In the genomic region with DNA sequence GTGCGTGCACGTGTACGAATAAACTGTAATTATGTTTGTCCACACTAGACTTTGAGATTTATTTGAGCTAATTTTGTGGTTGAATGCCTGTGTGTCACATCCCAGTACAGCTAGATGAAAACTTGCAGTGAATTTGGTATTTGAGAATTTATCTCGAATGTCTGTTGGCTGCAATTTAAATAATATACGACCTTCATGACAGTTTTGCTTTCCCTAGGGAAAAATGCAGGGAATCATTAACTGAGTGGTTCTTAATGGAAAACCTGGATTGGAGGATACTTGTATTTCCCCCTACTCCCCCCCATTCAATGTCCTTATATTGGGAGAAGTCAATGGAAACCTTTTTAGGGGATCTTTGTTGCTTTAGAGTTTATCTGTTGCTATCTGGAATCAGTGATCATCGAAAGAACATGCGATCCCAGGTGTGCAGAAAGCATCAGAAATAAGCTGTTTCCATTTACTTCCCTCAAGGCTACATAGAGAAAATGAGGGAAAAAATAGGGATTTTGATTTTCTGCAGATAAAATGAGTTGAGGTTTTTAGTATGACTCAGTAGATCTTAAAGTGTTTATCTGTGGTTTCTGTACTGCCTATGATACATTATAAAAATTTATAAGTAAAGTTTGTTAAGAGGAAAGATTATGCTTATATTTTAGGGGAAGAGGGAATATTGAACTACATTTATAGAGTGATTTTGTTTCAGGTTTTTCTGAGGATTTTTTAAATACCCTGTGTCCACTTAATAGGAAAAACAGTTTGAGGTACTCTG, we compare ENCODE assay signal across 8 cellular contexts.
DNase-seq lines count a peak whose midpoint lies in the region; TF ChIP-seq lines count a peak whose summit lies in the region.
"Not testable (repeated sequence)": the region's sequence is repeated elsewhere in the genome, so short reads cannot be mapped to it uniquely, and the experiment has no call there.

No MANE protein-coding gene starts in this region.

- not testable (repeated sequence) for H3K27me3 ChIP-seq in Karpas-422 (ENCODE audit: low read length); SJCRH30; hepatocyte

- intact Hi-C loops in activated naive CD4-positive, alpha-beta T cell treated with anti-CD3 and anti-CD28 coated beads for 36 hours (cut with micrococcal nuclease): loop anchor here (5.0 to 10.0 kb wide), 3 partner anchors 113 to 485 kb away; a partner anchor contains a TSS
- intact Hi-C loops in dendritic cell treated with granulocyte-macrophage colony-stimulating factor and Interleukin-4, amounts not matched to agents 40 ng/mL and 50 ng/mL, for 4 days (cut with micrococcal nuclease): not testable (repeated sequence)

- H3K9me3 Mint-ChIP-seq in activated naive CD4-positive, alpha-beta T cell treated with anti-CD3 and anti-CD28 coated beads for 36 hours; dendritic cell treated with granulocyte-macrophage colony-stimulating factor and Interleukin-4, amounts not matched to agents 40 ng/mL and 50 ng/mL, for 4 days; nephron progenitor cell; type B pancreatic cell: not testable (repeated sequence)

- peak; percentile 8 for DNase-seq in DMS79 treated with DMSO at 0.1 percent for 48 hours (lab: John Stamatoyannopoulos, UW)
- not testable (repeated sequence) for DNase-seq in Karpas-422; SJCRH30; activated naive CD4-positive, alpha-beta T cell treated with anti-CD3 and anti-CD28 coated beads for 36 hours; hepatocyte (ENCODE audit: low spot score); nephron progenitor cell; type B pancreatic cell (ENCODE audit: extremely low spot score, unreplicated experiment)

- H3K9me2 ChIP-seq in Karpas-422 (replicated peaks; ENCODE audit: insufficient read depth, low read length); hepatocyte (replicated peaks; ENCODE audit: insufficient read depth): not testable (repeated sequence)

- H3K79me2 ChIP-seq in Karpas-422 (ENCODE audit: low read length): peaks cover 60% of the 10 kb centered on the region
- H3K79me2 ChIP-seq in hepatocyte: peaks cover 61% of the 10 kb centered on the region

- CTCF ChIA-PET in activated naive CD4-positive, alpha-beta T cell treated with anti-CD3 and anti-CD28 coated beads for 36 hours (lab: Charles Lee): not testable (repeated sequence)

- not testable (repeated sequence) for H2AFZ ChIP-seq in Karpas-422 (ENCODE audit: low read length); hepatocyte

- not testable (repeated sequence) for H3K27ac ChIP-seq in Karpas-422 (ENCODE audit: low read length); SJCRH30; hepatocyte

- not testable (repeated sequence) for H3K36me3 ChIP-seq in Karpas-422 (ENCODE audit: insufficient read depth, low read length); SJCRH30; hepatocyte (replicated peaks; ENCODE audit: insufficient read depth, low read depth)

- 34% methylated on average over 7 of the region's 7 CpGs for WGBS in hepatocyte (ENCODE audit: low lambda C conversion rate, missing lambda C conversion rate)

- peak overlapping the region; percentile 97 for H3K4me3 Mint-ChIP-seq in activated naive CD4-positive, alpha-beta T cell treated with anti-CD3 and anti-CD28 coated beads for 36 hours
- H3K4me3 Mint-ChIP-seq in dendritic cell treated with granulocyte-macrophage colony-stimulating factor and Interleukin-4, amounts not matched to agents 40 ng/mL and 50 ng/mL, for 4 days: peak overlapping the region; percentile 66
- peak overlapping the region; percentile 98 for H3K4me3 Mint-ChIP-seq in nephron progenitor cell
- H3K4me3 Mint-ChIP-seq in type B pancreatic cell: peak overlapping the region; percentile 97

- not testable (repeated sequence) for H4K20me1 ChIP-seq in Karpas-422 (ENCODE audit: insufficient read depth, low read depth, low read length); hepatocyte (ENCODE audit: insufficient read depth, poor library complexity, severe bottlenecking)

- H3K4me2 ChIP-seq in Karpas-422 (ENCODE audit: low read depth, low read length, poor library complexity, severe bottlenecking) (peak overlapping the region; percentile 65), hepatocyte (peak overlapping the region; percentile 78)

- TF ChIP-seq CTCF in hepatocyte (IDR thresholded peaks at IDR 0.05; ENCODE audit: poor library complexity); nephron progenitor cell (IDR thresholded peaks at IDR 0.05); type B pancreatic cell (conservative IDR thresholded peaks at IDR 0.05): not testable (repeated sequence)

- not testable (repeated sequence) for H3K27ac Mint-ChIP-seq in activated naive CD4-positive, alpha-beta T cell treated with anti-CD3 and anti-CD28 coated beads for 36 hours; dendritic cell treated with granulocyte-macrophage colony-stimulating factor and Interleukin-4, amounts not matched to agents 40 ng/mL and 50 ng/mL, for 4 days
- H3K27ac Mint-ChIP-seq in nephron progenitor cell: peak overlapping the region; percentile 93
- peak overlapping the region; percentile 55 for H3K27ac Mint-ChIP-seq in type B pancreatic cell

- peak overlapping the region; percentile 63 for H3K4me3 ChIP-seq in Karpas-422 (ENCODE audit: low read length)
- peak overlapping the region; percentile 94 for H3K4me3 ChIP-seq in SJCRH30
- peak overlapping the region; percentile 9 for H3K4me3 ChIP-seq in hepatocyte

- peak overlapping the region; percentile 93 for H3K9ac ChIP-seq in Karpas-422 (ENCODE audit: low read length)

- not testable (repeated sequence) for H3K36me3 Mint-ChIP-seq in activated naive CD4-positive, alpha-beta T cell treated with anti-CD3 and anti-CD28 coated beads for 36 hours (ENCODE audit: low read depth); nephron progenitor cell (ENCODE audit: low read depth); type B pancreatic cell
- H3K36me3 Mint-ChIP-seq in dendritic cell treated with granulocyte-macrophage colony-stimulating factor and Interleukin-4, amounts not matched to agents 40 ng/mL and 50 ng/mL, for 4 days (ENCODE audit: low read depth): peaks cover 13% of the 10 kb centered on the region

- H3K27me3 Mint-ChIP-seq in activated naive CD4-positive, alpha-beta T cell treated with anti-CD3 and anti-CD28 coated beads for 36 hours (ENCODE audit: low read depth); dendritic cell treated with granulocyte-macrophage colony-stimulating factor and Interleukin-4, amounts not matched to agents 40 ng/mL and 50 ng/mL, for 4 days; nephron progenitor cell (ENCODE audit: low read depth, poor library complexity); type B pancreatic cell: not testable (repeated sequence)

- peaks cover 16% of the 10 kb centered on the region for H3K4me1 Mint-ChIP-seq in activated naive CD4-positive, alpha-beta T cell treated with anti-CD3 and anti-CD28 coated beads for 36 hours (ENCODE audit: low read depth)
- H3K4me1 Mint-ChIP-seq in dendritic cell treated with granulocyte-macrophage colony-stimulating factor and Interleukin-4, amounts not matched to agents 40 ng/mL and 50 ng/mL, for 4 days (ENCODE audit: low read depth): peaks cover 11% of the 10 kb centered on the region
- H3K4me1 Mint-ChIP-seq in nephron progenitor cell (peaks cover 38% of the 10 kb centered on the region), type B pancreatic cell (ENCODE audit: unreplicated experiment) (peaks cover 12% of the 10 kb centered on the region)

- H3K4me1 ChIP-seq in Karpas-422 (ENCODE audit: low read length): peaks cover 47% of the 10 kb centered on the region
- not testable (repeated sequence) for H3K4me1 ChIP-seq in SJCRH30; hepatocyte (ENCODE audit: insufficient read depth)

- not testable (repeated sequence) for H3K9me3 ChIP-seq in Karpas-422 (ENCODE audit: low read length); SJCRH30 (replicated peaks); hepatocyte (ENCODE audit: low read depth)

Comparison
In these comparisons a context has a peak if more than half of its experiments do, and no peak if none do; other contexts are left out.
1. H3K4me3 ChIP-seq: peak in every context shown above with its lines; median percentile 94 in SJCRH30; 63 in Karpas-422; 9 in hepatocyte.